In genomic region chr6:111804627-111805235, GRCh38 we compare ENCODE assay signal across 8 cellular contexts.
DNase-seq lines count a peak whose midpoint lies in the region; ATAC-seq and TF ChIP-seq lines count a peak whose summit lies in the region.

No MANE protein-coding gene starts in this region.

- no peak overlapping the region for H3K4me3 ChIP-seq in mucosa of rectum (ENCODE audit: low read length in 2 of 2)
- no peak overlapping the region for H3K4me3 ChIP-seq in HAP-1

- H3K27me3 ChIP-seq in mucosa of rectum (ENCODE audit: control insufficient read depth in 2 of 2, insufficient read depth in 2 of 2, low read length in 2 of 2) (no peaks in the 10 kb centered on the region), HAP-1 (ENCODE audit: low read depth) (no peaks in the 10 kb centered on the region)

- peak overlapping the region; percentile 75 for H3K4me3 Mint-ChIP-seq in T-helper 17 cell

- peak overlapping the region; percentile 45 to 55 for H3K27ac ChIP-seq in mucosa of rectum (ENCODE audit: low read depth in 2 of 2, low read length in 2 of 2)
- H3K27ac ChIP-seq in temporal lobe (ENCODE audit: low read depth, low read length), result peak overlapping the region; percentile 55

- in situ Hi-C loops in HAP-1 (cut with MboI; ENCODE audit: low sequenced_read_pairs), result no loop called here

- H3K4me1 ChIP-seq in mucosa of rectum (ENCODE audit: control insufficient read depth in 2 of 2, insufficient read depth in 2 of 2, low read length in 2 of 2), result peaks cover 5 to 9% of the 10 kb centered on the region in 2 donors
- H3K4me1 ChIP-seq in HAP-1, result no peaks in the 10 kb centered on the region

- DNase-seq in T-helper 17 cell (peak in 2 of 3 donors; percentile 37 to 43), brain pericyte (ENCODE audit: low read depth, low spot score) (peak; percentile 92), NCI-H2196 treated with DMSO at 0.1 percent for 48 hours (lab: John Stamatoyannopoulos, UW; ENCODE audit: unreplicated experiment) (no peak), HAP-1 (ENCODE audit: low spot score in 2 of 2) (no peak)

- H3K36me3 Mint-ChIP-seq in T-helper 17 cell (ENCODE audit: low read depth), result no peaks in the 10 kb centered on the region

- H3K4me1 Mint-ChIP-seq in T-helper 17 cell, result peaks cover 57% of the 10 kb centered on the region

- H3K36me3 ChIP-seq in mucosa of rectum (ENCODE audit: control insufficient read depth in 2 of 2, insufficient read depth in 2 of 2, low read length in 2 of 2), result no peaks in the 10 kb centered on the region
- no peaks in the 10 kb centered on the region for H3K36me3 ChIP-seq in HAP-1 (replicated peaks)

- peak; percentile 40 for TF ChIP-seq POLR2A in GM18505 (IDR thresholded peaks at IDR 0.05; ENCODE audit: borderline replicate concordance, extremely low read depth, insufficient read depth, insufficient read length)

- peak; percentile 64 for ATAC-seq in GM18505 (IDR thresholded peaks at IDR 0.05; ENCODE audit: unreplicated experiment)
- peak; percentile 65 for ATAC-seq in HG02798 (IDR thresholded peaks at IDR 0.05; ENCODE audit: poor library complexity, unreplicated experiment)
- ATAC-seq in T-helper 17 cell, result peak; percentile 86

- peak overlapping the region; percentile 98 for H3K27ac Mint-ChIP-seq in T-helper 17 cell

- H3K9ac ChIP-seq in mucosa of rectum (ENCODE audit: low read depth in 1 of 2, low read length in 2 of 2), result no peak overlapping the region

- no peaks in the 10 kb centered on the region for H3K27me3 Mint-ChIP-seq in T-helper 17 cell

- H3K9me3 ChIP-seq in T-helper 17 cell (ENCODE audit: control insufficient read depth, low read length, poor library complexity, severe bottlenecking) (no peaks in the 10 kb centered on the region), mucosa of rectum (ENCODE audit: control insufficient read depth in 2 of 2, low read length in 2 of 2) (no peaks in the 10 kb centered on the region), HAP-1 (no peaks in the 10 kb centered on the region)

Comparison
In these comparisons a context has a peak if more than half of its experiments do, and no peak if none do; other contexts are left out.
1. DNase-seq: peak in T-helper 17 cell (2 of 3) and brain pericyte (single experiment); none in NCI-H2196 treated with DMSO at 0.1 percent for 48 hours (single experiment) and HAP-1 (0 of 2).
2. Peak in every context shown above with its lines, with median percentiles within 50 percentile points of each other: ATAC-seq.